In the genomic region with DNA sequence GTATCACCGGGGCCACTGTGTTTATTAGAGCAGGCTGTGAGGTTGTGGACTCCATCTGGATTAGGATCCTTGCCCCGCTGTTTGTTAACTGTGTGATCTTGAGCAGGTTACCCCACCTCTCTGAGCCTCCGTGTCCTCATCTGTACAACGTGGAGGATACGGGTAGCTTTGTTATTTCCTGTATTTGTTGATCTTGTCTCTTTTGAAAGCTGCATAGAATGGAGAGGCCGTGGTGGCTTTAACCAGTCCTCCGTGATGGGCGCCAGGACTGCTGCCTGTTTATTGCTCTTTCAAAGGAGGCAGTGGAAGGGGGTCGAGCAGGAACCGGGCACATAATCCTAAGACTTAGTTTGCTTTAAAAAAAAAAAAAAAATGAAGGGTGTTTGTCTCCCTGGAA, we compare ENCODE assay signal across 1 cellular context.
TF ChIP-seq lines count a peak whose summit lies in the region.

No MANE protein-coding gene starts in this region.

TF ChIP-seq in HepG2, 621 proteins besides CTCF, POLR2A, EP300 and RAD21 (continued from another document and continues in another):
- TF ChIP-seq, protein P1, sequence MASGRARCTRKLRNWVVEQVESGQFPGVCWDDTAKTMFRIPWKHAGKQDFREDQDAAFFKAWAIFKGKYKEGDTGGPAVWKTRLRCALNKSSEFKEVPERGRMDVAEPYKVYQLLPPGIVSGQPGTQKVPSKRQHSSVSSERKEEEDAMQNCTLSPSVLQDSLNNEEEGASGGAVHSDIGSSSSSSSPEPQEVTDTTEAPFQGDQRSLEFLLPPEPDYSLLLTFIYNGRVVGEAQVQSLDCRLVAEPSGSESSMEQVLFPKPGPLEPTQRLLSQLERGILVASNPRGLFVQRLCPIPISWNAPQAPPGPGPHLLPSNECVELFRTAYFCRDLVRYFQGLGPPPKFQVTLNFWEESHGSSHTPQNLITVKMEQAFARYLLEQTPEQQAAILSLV (CRISPR knock-in tag; IDR thresholded peaks at IDR 0.05; ENCODE audit: borderline replicate concordance), result no peak
- TF ChIP-seq ZNF34 (CRISPR knock-in tag; IDR thresholded peaks at IDR 0.05; ENCODE audit: borderline replicate concordance), result peak; percentile 51; the same call in 1 of the 2 replicates
- 0 out of 2 replicates have a peak, but pooled peaks have one; percentile 2 for TF ChIP-seq NKX3-1 (CRISPR knock-in tag; IDR thresholded peaks at IDR 0.05)
- TF ChIP-seq, protein P2, sequence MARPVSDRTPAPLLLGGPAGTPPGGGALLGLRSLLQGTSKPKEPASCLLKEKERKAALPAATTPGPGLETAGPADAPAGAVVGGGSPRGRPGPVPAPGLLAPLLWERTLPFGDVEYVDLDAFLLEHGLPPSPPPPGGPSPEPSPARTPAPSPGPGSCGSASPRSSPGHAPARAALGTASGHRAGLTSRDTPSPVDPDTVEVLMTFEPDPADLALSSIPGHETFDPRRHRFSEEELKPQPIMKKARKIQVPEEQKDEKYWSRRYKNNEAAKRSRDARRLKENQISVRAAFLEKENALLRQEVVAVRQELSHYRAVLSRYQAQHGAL (CRISPR knock-in tag; IDR thresholded peaks at IDR 0.05; ENCODE audit: not compliant biosample characterization), result no peak
- no peak for TF ChIP-seq ZBTB42 (CRISPR knock-in tag; IDR thresholded peaks at IDR 0.05)
- TF ChIP-seq PITX1 (CRISPR knock-in tag; IDR thresholded peaks at IDR 0.05), result no peak
- peak; percentile 42; the same call in 1 of the 2 replicates for TF ChIP-seq MED13 (CRISPR knock-in tag; IDR thresholded peaks at IDR 0.05)
- TF ChIP-seq, protein P3, sequence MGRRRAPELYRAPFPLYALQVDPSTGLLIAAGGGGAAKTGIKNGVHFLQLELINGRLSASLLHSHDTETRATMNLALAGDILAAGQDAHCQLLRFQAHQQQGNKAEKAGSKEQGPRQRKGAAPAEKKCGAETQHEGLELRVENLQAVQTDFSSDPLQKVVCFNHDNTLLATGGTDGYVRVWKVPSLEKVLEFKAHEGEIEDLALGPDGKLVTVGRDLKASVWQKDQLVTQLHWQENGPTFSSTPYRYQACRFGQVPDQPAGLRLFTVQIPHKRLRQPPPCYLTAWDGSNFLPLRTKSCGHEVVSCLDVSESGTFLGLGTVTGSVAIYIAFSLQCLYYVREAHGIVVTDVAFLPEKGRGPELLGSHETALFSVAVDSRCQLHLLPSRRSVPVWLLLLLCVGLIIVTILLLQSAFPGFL (CRISPR knock-in tag; IDR thresholded peaks at IDR 0.05), result no peak
- no peak for TF ChIP-seq HHEX (CRISPR knock-in tag; IDR thresholded peaks at IDR 0.05)
- no peak for TF ChIP-seq YEATS2 (CRISPR knock-in tag; IDR thresholded peaks at IDR 0.05; ENCODE audit: borderline replicate concordance)
- TF ChIP-seq, protein P4, sequence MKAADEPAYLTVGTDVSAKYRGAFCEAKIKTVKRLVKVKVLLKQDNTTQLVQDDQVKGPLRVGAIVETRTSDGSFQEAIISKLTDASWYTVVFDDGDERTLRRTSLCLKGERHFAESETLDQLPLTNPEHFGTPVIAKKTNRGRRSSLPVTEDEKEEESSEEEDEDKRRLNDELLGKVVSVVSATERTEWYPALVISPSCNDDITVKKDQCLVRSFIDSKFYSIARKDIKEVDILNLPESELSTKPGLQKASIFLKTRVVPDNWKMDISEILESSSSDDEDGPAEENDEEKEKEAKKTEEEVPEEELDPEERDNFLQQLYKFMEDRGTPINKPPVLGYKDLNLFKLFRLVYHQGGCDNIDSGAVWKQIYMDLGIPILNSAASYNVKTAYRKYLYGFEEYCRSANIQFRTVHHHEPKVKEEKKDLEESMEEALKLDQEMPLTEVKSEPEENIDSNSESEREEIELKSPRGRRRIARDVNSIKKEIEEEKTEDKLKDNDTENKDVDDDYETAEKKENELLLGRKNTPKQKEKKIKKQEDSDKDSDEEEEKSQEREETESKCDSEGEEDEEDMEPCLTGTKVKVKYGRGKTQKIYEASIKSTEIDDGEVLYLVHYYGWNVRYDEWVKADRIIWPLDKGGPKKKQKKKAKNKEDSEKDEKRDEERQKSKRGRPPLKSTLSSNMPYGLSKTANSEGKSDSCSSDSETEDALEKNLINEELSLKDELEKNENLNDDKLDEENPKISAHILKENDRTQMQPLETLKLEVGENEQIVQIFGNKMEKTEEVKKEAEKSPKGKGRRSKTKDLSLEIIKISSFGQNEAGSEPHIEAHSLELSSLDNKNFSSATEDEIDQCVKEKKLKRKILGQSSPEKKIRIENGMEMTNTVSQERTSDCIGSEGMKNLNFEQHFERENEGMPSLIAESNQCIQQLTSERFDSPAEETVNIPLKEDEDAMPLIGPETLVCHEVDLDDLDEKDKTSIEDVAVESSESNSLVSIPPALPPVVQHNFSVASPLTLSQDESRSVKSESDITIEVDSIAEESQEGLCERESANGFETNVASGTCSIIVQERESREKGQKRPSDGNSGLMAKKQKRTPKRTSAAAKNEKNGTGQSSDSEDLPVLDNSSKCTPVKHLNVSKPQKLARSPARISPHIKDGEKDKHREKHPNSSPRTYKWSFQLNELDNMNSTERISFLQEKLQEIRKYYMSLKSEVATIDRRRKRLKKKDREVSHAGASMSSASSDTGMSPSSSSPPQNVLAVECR (CRISPR knock-in tag; IDR thresholded peaks at IDR 0.05; ENCODE audit: borderline replicate concordance), result no peak
- TF ChIP-seq NAIF1 (CRISPR knock-in tag; IDR thresholded peaks at IDR 0.05; ENCODE audit: borderline replicate concordance), result no peak
- no peak for TF ChIP-seq HNRNPL (IDR thresholded peaks at IDR 0.05; ENCODE audit: low read depth, low read length)
- no peak for TF ChIP-seq ZNF264 (CRISPR knock-in tag; IDR thresholded peaks at IDR 0.05)
- TF ChIP-seq, protein P5, sequence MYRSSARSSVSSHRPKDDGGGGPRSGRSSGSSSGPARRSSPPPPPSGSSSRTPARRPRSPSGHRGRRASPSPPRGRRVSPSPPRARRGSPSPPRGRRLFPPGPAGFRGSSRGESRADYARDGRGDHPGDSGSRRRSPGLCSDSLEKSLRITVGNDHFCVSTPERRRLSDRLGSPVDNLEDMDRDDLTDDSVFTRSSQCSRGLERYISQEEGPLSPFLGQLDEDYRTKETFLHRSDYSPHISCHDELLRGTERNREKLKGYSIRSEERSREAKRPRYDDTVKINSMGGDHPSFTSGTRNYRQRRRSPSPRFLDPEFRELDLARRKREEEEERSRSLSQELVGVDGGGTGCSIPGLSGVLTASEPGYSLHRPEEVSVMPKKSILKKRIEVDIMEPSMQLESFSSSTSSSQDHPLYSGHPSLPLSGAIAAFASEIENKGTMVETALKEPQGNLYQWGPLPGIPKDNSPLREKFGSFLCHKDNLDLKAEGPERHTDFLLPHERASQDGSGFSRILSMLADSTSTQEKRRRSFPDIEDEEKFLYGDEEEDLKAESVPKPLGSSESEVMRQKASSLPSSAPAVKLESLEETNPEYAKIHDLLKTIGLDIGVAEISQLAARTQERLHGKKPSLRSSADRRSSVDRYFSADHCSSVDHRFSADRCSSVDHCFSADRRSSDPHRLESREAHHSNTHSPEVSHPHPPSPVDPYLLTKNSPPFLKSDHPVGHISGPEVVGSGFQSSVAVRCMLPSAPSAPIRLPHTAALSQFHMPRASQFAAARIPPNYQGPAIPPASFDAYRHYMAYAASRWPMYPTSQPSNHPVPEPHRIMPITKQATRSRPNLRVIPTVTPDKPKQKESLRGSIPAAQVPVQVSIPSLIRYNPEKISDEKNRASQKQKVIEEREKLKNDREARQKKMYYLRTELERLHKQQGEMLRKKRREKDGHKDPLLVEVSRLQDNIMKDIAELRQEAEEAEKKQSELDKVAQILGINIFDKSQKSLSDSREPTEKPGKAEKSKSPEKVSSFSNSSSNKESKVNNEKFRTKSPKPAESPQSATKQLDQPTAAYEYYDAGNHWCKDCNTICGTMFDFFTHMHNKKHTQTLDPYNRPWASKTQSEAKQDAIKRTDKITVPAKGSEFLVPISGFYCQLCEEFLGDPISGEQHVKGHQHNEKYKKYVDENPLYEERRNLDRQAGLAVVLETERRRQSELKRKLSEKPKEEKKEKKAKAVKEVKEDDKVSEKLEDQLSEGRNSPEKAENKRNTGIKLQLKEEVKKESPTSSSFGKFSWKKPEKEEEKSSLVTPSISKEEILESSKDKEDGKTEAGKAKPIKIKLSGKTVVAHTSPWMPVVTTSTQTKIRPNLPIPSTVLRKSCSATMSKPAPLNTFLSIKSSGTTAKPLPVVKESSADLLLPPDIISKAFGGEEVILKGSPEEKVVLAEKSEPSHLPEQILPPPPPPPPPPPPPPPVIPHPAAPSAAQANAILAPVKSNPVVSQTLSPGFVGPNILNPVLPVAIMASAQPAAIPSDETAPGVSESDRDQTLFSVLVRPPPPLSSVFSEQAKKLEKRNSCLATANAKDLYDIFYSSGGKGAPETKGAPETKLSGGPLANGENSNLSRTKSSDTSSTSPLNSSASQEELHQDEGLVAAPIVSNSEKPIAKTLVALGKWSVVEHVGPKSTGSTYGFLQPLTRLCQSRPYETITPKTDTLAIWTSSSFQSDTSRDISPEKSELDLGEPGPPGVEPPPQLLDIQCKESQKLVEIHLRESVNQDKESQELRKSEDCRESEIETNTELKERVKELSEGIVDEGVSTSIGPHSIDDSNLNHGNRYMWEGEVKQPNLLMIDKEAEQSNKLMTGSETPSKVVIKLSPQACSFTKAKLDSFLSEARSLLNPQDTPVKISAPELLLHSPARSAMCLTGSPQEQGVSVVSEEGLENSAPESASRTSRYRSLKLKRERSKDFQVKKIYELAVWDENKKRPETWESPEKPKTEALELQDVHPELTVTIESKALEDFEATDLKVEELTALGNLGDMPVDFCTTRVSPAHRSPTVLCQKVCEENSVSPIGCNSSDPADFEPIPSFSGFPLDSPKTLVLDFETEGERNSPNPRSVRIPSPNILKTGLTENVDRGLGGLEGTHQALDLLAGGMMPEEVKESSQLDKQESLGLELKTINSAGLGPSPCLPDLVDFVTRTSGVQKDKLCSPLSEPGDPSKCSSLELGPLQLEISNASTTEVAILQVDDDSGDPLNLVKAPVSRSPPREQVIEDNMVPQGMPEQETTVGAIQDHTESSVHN (CRISPR knock-in tag; IDR thresholded peaks at IDR 0.05), result no peak
- no peak for TF ChIP-seq ESRRA (CRISPR knock-in tag; IDR thresholded peaks at IDR 0.05; ENCODE audit: low read depth)
- TF ChIP-seq, protein P6, sequence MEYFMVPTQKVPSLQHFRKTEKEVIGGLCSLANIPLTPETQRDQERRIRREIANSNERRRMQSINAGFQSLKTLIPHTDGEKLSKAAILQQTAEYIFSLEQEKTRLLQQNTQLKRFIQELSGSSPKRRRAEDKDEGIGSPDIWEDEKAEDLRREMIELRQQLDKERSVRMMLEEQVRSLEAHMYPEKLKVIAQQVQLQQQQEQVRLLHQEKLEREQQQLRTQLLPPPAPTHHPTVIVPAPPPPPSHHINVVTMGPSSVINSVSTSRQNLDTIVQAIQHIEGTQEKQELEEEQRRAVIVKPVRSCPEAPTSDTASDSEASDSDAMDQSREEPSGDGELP (IDR thresholded peaks at IDR 0.05; ENCODE audit: borderline replicate concordance, low read depth), result no peak
- 0 out of 2 replicates have a peak, but pooled peaks have one; percentile 51 for TF ChIP-seq KLF12 (CRISPR knock-in tag; IDR thresholded peaks at IDR 0.05; ENCODE audit: borderline replicate concordance)
- TF ChIP-seq YEATS4 (CRISPR knock-in tag; IDR thresholded peaks at IDR 0.05; ENCODE audit: borderline replicate concordance), result 0 out of 2 replicates have a peak, but pooled peaks have one; percentile 4
- TF ChIP-seq JUNB (CRISPR knock-in tag; IDR thresholded peaks at IDR 0.05; ENCODE audit: borderline replicate concordance), result no peak
- TF ChIP-seq, protein P7, sequence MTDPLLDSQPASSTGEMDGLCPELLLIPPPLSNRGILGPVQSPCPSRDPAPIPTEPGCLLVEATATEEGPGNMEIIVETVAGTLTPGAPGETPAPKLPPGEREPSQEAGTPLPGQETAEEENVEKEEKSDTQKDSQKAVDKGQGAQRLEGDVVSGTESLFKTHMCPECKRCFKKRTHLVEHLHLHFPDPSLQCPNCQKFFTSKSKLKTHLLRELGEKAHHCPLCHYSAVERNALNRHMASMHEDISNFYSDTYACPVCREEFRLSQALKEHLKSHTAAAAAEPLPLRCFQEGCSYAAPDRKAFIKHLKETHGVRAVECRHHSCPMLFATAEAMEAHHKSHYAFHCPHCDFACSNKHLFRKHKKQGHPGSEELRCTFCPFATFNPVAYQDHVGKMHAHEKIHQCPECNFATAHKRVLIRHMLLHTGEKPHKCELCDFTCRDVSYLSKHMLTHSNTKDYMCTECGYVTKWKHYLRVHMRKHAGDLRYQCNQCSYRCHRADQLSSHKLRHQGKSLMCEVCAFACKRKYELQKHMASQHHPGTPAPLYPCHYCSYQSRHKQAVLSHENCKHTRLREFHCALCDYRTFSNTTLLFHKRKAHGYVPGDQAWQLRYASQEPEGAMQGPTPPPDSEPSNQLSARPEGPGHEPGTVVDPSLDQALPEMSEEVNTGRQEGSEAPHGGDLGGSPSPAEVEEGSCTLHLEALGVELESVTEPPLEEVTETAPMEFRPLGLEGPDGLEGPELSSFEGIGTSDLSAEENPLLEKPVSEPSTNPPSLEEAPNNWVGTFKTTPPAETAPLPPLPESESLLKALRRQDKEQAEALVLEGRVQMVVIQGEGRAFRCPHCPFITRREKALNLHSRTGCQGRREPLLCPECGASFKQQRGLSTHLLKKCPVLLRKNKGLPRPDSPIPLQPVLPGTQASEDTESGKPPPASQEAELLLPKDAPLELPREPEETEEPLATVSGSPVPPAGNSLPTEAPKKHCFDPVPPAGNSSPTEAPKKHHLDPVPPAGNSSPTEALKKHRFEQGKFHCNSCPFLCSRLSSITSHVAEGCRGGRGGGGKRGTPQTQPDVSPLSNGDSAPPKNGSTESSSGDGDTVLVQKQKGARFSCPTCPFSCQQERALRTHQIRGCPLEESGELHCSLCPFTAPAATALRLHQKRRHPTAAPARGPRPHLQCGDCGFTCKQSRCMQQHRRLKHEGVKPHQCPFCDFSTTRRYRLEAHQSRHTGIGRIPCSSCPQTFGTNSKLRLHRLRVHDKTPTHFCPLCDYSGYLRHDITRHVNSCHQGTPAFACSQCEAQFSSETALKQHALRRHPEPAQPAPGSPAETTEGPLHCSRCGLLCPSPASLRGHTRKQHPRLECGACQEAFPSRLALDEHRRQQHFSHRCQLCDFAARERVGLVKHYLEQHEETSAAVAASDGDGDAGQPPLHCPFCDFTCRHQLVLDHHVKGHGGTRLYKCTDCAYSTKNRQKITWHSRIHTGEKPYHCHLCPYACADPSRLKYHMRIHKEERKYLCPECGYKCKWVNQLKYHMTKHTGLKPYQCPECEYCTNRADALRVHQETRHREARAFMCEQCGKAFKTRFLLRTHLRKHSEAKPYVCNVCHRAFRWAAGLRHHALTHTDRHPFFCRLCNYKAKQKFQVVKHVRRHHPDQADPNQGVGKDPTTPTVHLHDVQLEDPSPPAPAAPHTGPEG (CRISPR knock-in tag; IDR thresholded peaks at IDR 0.05), result no peak
- TF ChIP-seq, protein P8, sequence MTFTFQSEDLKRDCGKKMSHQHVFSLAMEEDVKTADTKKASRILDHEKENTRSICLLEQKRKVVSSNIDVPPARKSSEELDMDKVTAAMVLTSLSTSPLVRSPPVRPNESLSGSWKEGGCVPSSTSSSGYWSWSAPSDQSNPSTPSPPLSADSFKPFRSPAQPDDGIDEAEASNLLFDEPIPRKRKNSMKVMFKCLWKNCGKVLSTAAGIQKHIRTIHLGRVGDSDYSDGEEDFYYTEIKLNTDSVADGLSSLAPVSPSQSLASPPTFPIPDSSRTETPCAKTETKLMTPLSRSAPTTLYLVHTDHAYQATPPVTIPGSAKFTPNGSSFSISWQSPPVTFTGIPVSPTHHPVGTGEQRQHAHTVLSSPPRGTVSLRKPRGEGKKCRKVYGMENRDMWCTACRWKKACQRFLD (CRISPR knock-in tag; IDR thresholded peaks at IDR 0.05; ENCODE audit: borderline replicate concordance), result no peak
- TF ChIP-seq SMC3 (IDR thresholded peaks at IDR 0.05; ENCODE audit: low read length), result no peak
- no peak for TF ChIP-seq GTF2F1 (IDR thresholded peaks at IDR 0.05; ENCODE audit: low read length)
- 0 out of 4 replicates have a peak, but pooled peaks of 1 of the 2 experiments have one; percentile 6 for TF ChIP-seq NR2F1 (CRISPR knock-in tag; IDR thresholded peaks at IDR 0.05)
- TF ChIP-seq ZNF747 (CRISPR knock-in tag; IDR thresholded peaks at IDR 0.05; ENCODE audit: borderline replicate concordance), result no peak
- no peak for TF ChIP-seq ZNF468 (CRISPR knock-in tag; IDR thresholded peaks at IDR 0.05)
